Comparison of ENCODE assay signal across 8 cellular contexts in the genomic region with DNA sequence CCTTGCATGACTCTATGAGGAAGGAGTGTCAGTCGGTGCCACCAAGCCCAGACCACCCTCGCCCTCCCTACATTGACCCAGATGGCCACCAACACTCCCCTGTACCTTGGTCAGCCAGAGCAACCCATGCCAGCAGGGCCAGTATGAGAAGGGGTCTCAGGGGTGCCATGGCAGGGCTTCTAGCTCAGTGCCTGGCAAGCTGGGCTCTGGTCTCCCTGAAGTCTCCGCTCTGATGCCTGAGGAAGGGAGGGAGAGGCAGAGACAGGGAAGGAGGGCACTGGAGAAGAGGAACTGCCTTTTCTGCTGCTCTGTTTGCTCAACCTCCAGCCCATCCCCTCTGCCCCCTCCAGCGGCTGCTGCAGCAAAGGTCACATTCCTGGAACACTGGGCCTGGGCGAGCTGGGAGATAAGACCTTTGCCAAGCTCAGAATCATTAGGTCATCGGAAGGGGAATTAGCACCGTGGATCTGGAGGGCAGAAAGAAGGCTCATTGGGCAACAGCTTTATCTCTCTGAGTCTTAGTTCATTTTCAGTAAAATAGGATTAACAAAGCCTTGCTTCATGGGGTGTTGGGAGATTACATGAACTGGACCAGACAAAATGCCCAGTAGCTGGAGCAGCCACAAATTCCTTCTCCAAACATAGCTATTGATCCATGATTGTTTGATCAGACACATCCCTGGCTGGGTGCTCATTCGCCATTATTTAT. TPM values are rescaled to one million over a fixed set of nuclear protein-coding genes. Genes with fewer than 3 reads are reported as not detected.
DNase-seq lines count a peak whose midpoint lies in the region; ATAC-seq and TF ChIP-seq lines count a peak whose summit lies in the region.

A gene with protein sequence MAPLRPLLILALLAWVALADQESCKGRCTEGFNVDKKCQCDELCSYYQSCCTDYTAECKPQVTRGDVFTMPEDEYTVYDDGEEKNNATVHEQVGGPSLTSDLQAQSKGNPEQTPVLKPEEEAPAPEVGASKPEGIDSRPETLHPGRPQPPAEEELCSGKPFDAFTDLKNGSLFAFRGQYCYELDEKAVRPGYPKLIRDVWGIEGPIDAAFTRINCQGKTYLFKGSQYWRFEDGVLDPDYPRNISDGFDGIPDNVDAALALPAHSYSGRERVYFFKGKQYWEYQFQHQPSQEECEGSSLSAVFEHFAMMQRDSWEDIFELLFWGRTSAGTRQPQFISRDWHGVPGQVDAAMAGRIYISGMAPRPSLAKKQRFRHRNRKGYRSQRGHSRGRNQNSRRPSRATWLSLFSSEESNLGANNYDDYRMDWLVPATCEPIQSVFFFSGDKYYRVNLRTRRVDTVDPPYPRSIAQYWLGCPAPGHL (minus strand): TSS at position 273 of the 709 bp plus-strand sequence. CDS start 104 bp downstream, at position 169.

- peak within 1 kb of the TSS; percentile 50 for H3K27ac ChIP-seq in lower lobe of right lung
- peak within 1 kb of the TSS; percentile 77 to 83 for H3K27ac ChIP-seq in uterus

- intact Hi-C loops in lower lobe of right lung (cut with DNase I) (no loop called here), uterus (cut with DNase I; ENCODE audit: low total_unique reads) (no loop called here)

- TF ChIP-seq CTCF in GM06990 (IDR thresholded peaks at IDR 0.05; ENCODE audit: insufficient read depth, low read length, poor library complexity, severe bottlenecking) (no peak), cardiac fibroblast (IDR thresholded peaks at IDR 0.05; ENCODE audit: low read depth, low read length) (no peak), lower lobe of right lung (IDR thresholded peaks at IDR 0.05) (no peak), uterus (IDR thresholded peaks at IDR 0.05) (no peak), GM13977 (IDR thresholded peaks at IDR 0.05; ENCODE audit: extremely low read depth, insufficient read depth, missing control alignments) (no peak)

- in situ Hi-C loops in GM13977 (cut with MboI; ENCODE audit: low pct_unique_long_range_greater_than_20kb, low sequenced_read_pairs, unreplicated experiment) = no loop called here

- H3K4me1 ChIP-seq in lower lobe of right lung = peaks cover 36% of the 10 kb centered on the region
- peaks cover 5 to 10% of the 10 kb centered on the region in 2 donors for H3K4me1 ChIP-seq in uterus

- ATAC-seq in lower lobe of right lung = peak; percentile 41 to 54

- TF ChIP-seq POLR2A in uterus (IDR thresholded peaks at IDR 0.05) = no peak

- H3K9me3 ChIP-seq in lower lobe of right lung (no peaks in the 10 kb centered on the region), uterus (no peaks in the 10 kb centered on the region)

- no peaks in the 10 kb centered on the region for H3K36me3 ChIP-seq in GM06990 (ENCODE audit: control insufficient read depth, insufficient read depth, low read length)
- no peaks in the 10 kb centered on the region for H3K36me3 ChIP-seq in lower lobe of right lung
- no peaks in the 10 kb centered on the region for H3K36me3 ChIP-seq in uterus

- H3K4me3 ChIP-seq in GM06990 (replicated peaks; ENCODE audit: low read depth, low read length) (peak within 1 kb of the TSS; percentile 86), cardiac fibroblast (replicated peaks in 1 of 2; ENCODE audit: low read depth in 2 of 2, low read length in 2 of 2) (peak within 1 kb of the TSS; percentile 34 to 63), lower lobe of right lung (peak within 1 kb of the TSS; percentile 52), uterus (peak within 1 kb of the TSS; percentile 50 to 55)

- H3K27me3 ChIP-seq in GM06990 (replicated peaks; ENCODE audit: control insufficient read depth, insufficient read depth, low read length) = no peaks in the 10 kb centered on the region
- peaks cover 4% of the 10 kb centered on the region for H3K27me3 ChIP-seq in lower lobe of right lung (ENCODE audit: low read depth)
- H3K27me3 ChIP-seq in uterus = no peaks in the 10 kb centered on the region

- no peak for DNase-seq in GM06990 (ENCODE audit: extremely low read depth, insufficient read length)
- DNase-seq in NCI-H82 (lab: John Stamatoyannopoulos, UW) = peak; percentile 98
- DNase-seq in cardiac fibroblast (ENCODE audit: low read depth in 2 of 2) = peak in 1 of 2 donors; percentile 88
- DNase-seq in lower lobe of right lung = peak; percentile 67
- peak in 1 of 2 donors; percentile 44 for DNase-seq in uterus
- no peak for DNase-seq in stimulated activated CD4-positive, alpha-beta T cell treated with anti-CD3 and anti-CD28 coated beads, Interleukin-4, amount 100 ng/mL, for 24 hours
- DNase-seq in GM13977 (ENCODE audit: low spot score) = no peak
- DNase-seq in amniotic stem cell (lab: John Stamatoyannopoulos, UW) = no peak

RNA-seq across cellular contexts. Expression of the gene that starts here (rescaled TPM):
- 1.3 TPM for total RNA-seq in lower lobe of right lung
- total RNA-seq in uterus = 1 to 10 TPM in 1 of 4 donors, under 1 TPM in 2, not detected in 1; 0.51 to 2.1 (median 0.69) TPM

Comparison
In these comparisons a context has a peak if more than half of its experiments do, and no peak if none do; other contexts are left out.
1. DNase-seq: peak in NCI-H82 (single experiment) and lower lobe of right lung (single experiment); none in GM06990 (single experiment), stimulated activated CD4-positive, alpha-beta T cell treated with anti-CD3 and anti-CD28 coated beads, Interleukin-4, amount 100 ng/mL, for 24 hours (single experiment), GM13977 (single experiment) and amniotic stem cell (single experiment).
2. Peak in every context shown above with its lines, with median percentiles within 50 percentile points of each other: H3K4me3 ChIP-seq.